ENCODE assay signal across 9 cellular contexts in the genomic region with DNA sequence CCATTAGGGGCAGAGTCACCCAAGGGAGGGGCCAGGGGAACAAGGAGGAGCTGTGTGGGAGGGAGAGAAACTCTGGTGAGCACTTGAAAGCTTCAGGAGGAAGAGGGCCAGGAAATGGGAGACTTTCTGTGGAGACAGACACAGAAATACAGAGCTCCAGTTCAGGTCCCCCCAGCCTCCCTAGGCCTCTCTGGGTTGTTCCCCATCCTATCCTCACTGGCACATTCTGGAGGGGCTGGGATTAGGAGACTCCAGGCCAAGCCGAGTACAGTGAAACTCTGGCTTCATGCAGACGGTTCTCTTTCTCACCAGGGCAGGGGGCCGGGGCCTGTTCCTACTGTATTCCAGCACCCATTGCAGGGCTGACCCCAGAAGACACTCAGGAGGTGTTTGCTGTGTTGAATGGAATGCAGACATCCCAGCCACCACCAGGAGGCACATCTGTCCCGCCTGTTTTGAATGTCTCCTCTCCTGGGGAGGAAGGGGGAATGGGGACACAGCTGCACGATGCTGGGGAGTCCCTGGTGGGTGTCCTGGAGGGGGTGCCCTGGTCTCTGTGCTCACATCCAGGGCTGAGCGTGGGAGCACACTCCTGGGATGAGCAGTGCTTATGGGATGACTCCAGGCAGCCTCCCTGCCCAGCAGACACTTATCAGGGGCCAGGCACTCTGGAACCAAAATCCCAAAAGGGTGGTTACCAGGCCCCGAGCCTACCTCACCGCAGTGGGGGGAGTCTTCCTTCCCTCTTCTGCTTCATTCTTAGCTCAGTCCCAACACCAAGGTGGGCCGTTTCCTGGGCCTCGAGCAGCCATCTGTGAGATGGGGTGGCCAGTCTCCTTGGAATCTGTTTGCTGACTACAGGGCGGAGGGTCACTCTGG. TPM values are rescaled to one million over a fixed set of nuclear protein-coding genes. Genes with fewer than 3 reads are reported as not detected.
DNase-seq lines count a peak whose midpoint lies in the region; ATAC-seq, FAIRE-seq and TF ChIP-seq lines count a peak whose summit lies in the region.
"Had no signal": no experiment of that assay in that cellular context is flagged by ENCODE, and none has a peak within 500 bp of the region (broad histone marks: within the 10 kb centered on the region; RNA-seq: fewer than 3 reads in every experiment).

No MANE protein-coding gene starts in this region.

- intact Hi-C loops in HCT116 (cut with micrococcal nuclease), result loop anchor here (1.0 to 5.0 kb wide), 3 partner anchors 191 to 489 kb away; no protein-coding TSS in a partner anchor

- FAIRE-seq in GM19239 (lab: Jason Lieb, UNC), result no peak
- FAIRE-seq: colon had no signal

- RAD21 ChIA-PET in HCT116 (lab: Charles Lee; ENCODE audit: low non-redundant PET in 1 of 2, low total read pairs in 2 of 2, uncharacterized antibody in 2 of 2, unreplicated experiment in 2 of 2), result interaction anchor here in 1 of 2 experiments (2.1 to 2.4 kb wide), 2 partner anchors 480 to 489 kb away, joined by 5 to 6 read pairs; no protein-coding TSS in a partner anchor

- H3K4me1 ChIP-seq in HCT116 (ENCODE audit: control insufficient read depth in 1 of 2, insufficient read depth in 2 of 2, low read length in 2 of 2), result peaks cover 0 to 23% of the 10 kb centered on the region in 2 experiments; a peak in 1 of 4 replicates

- no peaks in the 10 kb centered on the region for H3K79me2 ChIP-seq in HCT116 (ENCODE audit: insufficient read depth, low read length)

- H3K9me2 ChIP-seq in HCT116 (ENCODE audit: insufficient read depth), result no peaks in the 10 kb centered on the region

- H2AFZ ChIP-seq in HCT116 (ENCODE audit: low read depth, low read length, poor library complexity, severe bottlenecking), result peak overlapping the region; percentile 38

- BruUV-seq in HCT116 (replicated peaks; lab: Mats Ljungman, UMichigan), result no TSS peak

- peak; percentile 91 for TF ChIP-seq RAD21 in HCT116 (IDR thresholded peaks at IDR 0.05; ENCODE audit: low read depth)

- CTCF ChIA-PET in HCT116 (lab: Charles Lee), result interaction anchor here (0.6 to 2.5 kb wide), 10 partner anchors 11 to 590 kb away, joined by 3 to 10 read pairs (median 6); no protein-coding TSS in a partner anchor

- TF ChIP-seq POLR2A in HCT116 (IDR thresholded peaks at IDR 0.05; ENCODE audit: borderline replicate concordance, extremely low read depth, insufficient read depth, insufficient read length), result no peak

- ATAC-seq in HCT116, result peak; percentile 79

- POLR2A ChIA-PET in HCT116 (lab: Charles Lee), result interaction anchor here (1.7 kb wide), 1 partner anchor 480 kb away, joined by 5 read pairs; no protein-coding TSS in a partner anchor

- no peaks in the 10 kb centered on the region for H3K36me3 ChIP-seq in HCT116 (ENCODE audit: control insufficient read depth in 1 of 2, insufficient read depth in 2 of 2, low read length in 2 of 2)

- H3K4me2 ChIP-seq in HCT116 (ENCODE audit: low read length), result 0 out of 2 replicates have a peak overlapping the region, but pooled peaks have one; percentile 2

- no peaks in the 10 kb centered on the region for H3K9me3 ChIP-seq in HCT116 (ENCODE audit: control insufficient read depth in 1 of 2, insufficient read depth in 1 of 2, low read depth in 1 of 2, low read length in 2 of 2)

- in situ Hi-C loops in astrocyte of the cerebellum (cut with HindIII; ENCODE audit: low sequenced_read_pairs), result no loop called here

- no peak overlapping the region for H3K27ac ChIP-seq in HCT116 (ENCODE audit: low read depth, low read length)

- TF ChIP-seq CTCF in AG10803 (conservative IDR thresholded peaks at IDR 0.05; ENCODE audit: low read length) (peak; percentile 77), HCT116 (IDR thresholded peaks at IDR 0.05 in 2 of 3, conservative IDR thresholded peaks at IDR 0.05 in 1 of 3; ENCODE audit: borderline replicate concordance in 1 of 3, insufficient read depth in 1 of 3, low read depth in 2 of 3, low read length in 2 of 3) (peak; percentile 84 to 93 (median 85)), astrocyte of the cerebellum (IDR thresholded peaks at IDR 0.05; ENCODE audit: low read depth, low read length, missing control alignments) (peak; percentile 75)

- H3K9ac ChIP-seq in HCT116 (ENCODE audit: low read length), result no peak overlapping the region

- no peak overlapping the region for H3K4me3 ChIP-seq in AG10803 (ENCODE audit: low read length)
- no peak overlapping the region for H3K4me3 ChIP-seq in HCT116 (replicated peaks in 1 of 2; ENCODE audit: low read depth in 1 of 2, low read length in 2 of 2)
- H3K4me3 ChIP-seq in astrocyte of the cerebellum (ENCODE audit: low read depth, low read length), result no peak overlapping the region

- no peaks in the 10 kb centered on the region for H4K20me1 ChIP-seq in HCT116 (ENCODE audit: insufficient read depth)

- H3K27me3 ChIP-seq in HCT116 (ENCODE audit: insufficient read depth, low read length), result no peaks in the 10 kb centered on the region

- peak; percentile 25 for DNase-seq in AG10803 (ENCODE audit: low read depth)
- DNase-seq in HCT116 (ENCODE audit: low read depth, low spot score), result peak; percentile 24
- no peak for DNase-seq in astrocyte of the cerebellum (ENCODE audit: low read depth)
- peak; percentile 79 for DNase-seq in islet precursor cell
- DNase-seq in NCI-H1436 (lab: John Stamatoyannopoulos, UW), result no peak
- no peak for DNase-seq in activated CD4-positive, CD25-positive, alpha-beta regulatory T cell (lab: John Stamatoyannopoulos, UW)
- DNase-seq in activated CD8-positive, alpha-beta memory T cell treated with anti-CD3 and anti-CD28 coated beads, Interleukin-2, amount 50 U/mL, for 4 hours, result no peak
- DNase-seq in GM19239 (ENCODE audit: insufficient read length, low spot score), result no peak

TF ChIP-seq in HCT116, 20 proteins besides CTCF, POLR2A, EP300 and RAD21:
- TF ChIP-seq, protein P1, sequence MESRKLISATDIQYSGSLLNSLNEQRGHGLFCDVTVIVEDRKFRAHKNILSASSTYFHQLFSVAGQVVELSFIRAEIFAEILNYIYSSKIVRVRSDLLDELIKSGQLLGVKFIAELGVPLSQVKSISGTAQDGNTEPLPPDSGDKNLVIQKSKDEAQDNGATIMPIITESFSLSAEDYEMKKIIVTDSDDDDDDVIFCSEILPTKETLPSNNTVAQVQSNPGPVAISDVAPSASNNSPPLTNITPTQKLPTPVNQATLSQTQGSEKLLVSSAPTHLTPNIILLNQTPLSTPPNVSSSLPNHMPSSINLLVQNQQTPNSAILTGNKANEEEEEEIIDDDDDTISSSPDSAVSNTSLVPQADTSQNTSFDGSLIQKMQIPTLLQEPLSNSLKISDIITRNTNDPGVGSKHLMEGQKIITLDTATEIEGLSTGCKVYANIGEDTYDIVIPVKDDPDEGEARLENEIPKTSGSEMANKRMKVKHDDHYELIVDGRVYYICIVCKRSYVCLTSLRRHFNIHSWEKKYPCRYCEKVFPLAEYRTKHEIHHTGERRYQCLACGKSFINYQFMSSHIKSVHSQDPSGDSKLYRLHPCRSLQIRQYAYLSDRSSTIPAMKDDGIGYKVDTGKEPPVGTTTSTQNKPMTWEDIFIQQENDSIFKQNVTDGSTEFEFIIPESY (IDR thresholded peaks at IDR 0.05; ENCODE audit: extremely low read depth, insufficient replicate concordance, low read length), result no peak
- TF ChIP-seq ELF1 (IDR thresholded peaks at IDR 0.05; ENCODE audit: borderline replicate concordance, low read depth), result no peak
- TF ChIP-seq CEBPB (IDR thresholded peaks at IDR 0.05; ENCODE audit: low read depth), result no peak
- no peak for TF ChIP-seq SP1 (IDR thresholded peaks at IDR 0.05; ENCODE audit: low read depth)
- TF ChIP-seq, protein P2, sequence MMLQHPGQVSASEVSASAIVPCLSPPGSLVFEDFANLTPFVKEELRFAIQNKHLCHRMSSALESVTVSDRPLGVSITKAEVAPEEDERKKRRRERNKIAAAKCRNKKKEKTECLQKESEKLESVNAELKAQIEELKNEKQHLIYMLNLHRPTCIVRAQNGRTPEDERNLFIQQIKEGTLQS (IDR thresholded peaks at IDR 0.05), result no peak
- no peak for TF ChIP-seq JUND (IDR thresholded peaks at IDR 0.05)
- TF ChIP-seq POLR2AphosphoS5 (IDR thresholded peaks at IDR 0.05; ENCODE audit: low read depth, low read length), result no peak
- no peak for TF ChIP-seq TCF7L2 (IDR thresholded peaks at IDR 0.05; ENCODE audit: borderline replicate concordance, extremely low read depth, insufficient read depth, insufficient read length)
- TF ChIP-seq SRF (IDR thresholded peaks at IDR 0.05; ENCODE audit: low read depth), result no peak
- no peak for TF ChIP-seq EZH2 (IDR thresholded peaks at IDR 0.05)
- no peak for TF ChIP-seq EZH2phosphoT487 (IDR thresholded peaks at IDR 0.05; ENCODE audit: borderline replicate concordance)
- no peak for TF ChIP-seq FOSL1 (IDR thresholded peaks at IDR 0.05; ENCODE audit: low read depth)

RNA-seq across cellular contexts. Expression of a gene that starts 5.5 kb away (rescaled TPM):
- not detected for total RNA-seq in HCT116 (2021; ENCODE audit: unreplicated experiment)
- not detected in 2 replicates for polyA plus RNA-seq in HCT116 (2012)

RNA-seq across cellular contexts. Expression of a gene that starts 15.2 kb away (rescaled TPM):
- not detected for total RNA-seq in HCT116 (2021; ENCODE audit: unreplicated experiment)
- polyA plus RNA-seq in HCT116 (2012), result not detected in 2 replicates

RNA-seq across cellular contexts. Expression of a gene that starts 23.7 kb away (rescaled TPM):
- not detected for total RNA-seq in HCT116 (2021; ENCODE audit: unreplicated experiment)
- polyA plus RNA-seq in HCT116 (2012), result not detected in 2 replicates

RNA-seq across cellular contexts. Expression of a gene that starts 43.2 kb away (rescaled TPM):
- total RNA-seq in HCT116 (2021; ENCODE audit: unreplicated experiment), result not detected
- not detected in 2 replicates for polyA plus RNA-seq in HCT116 (2012)

Comparison
In these comparisons a context has a peak if more than half of its experiments do, and no peak if none do; other contexts are left out.
1. DNase-seq: peak in AG10803 (single experiment), HCT116 (single experiment) and islet precursor cell (single experiment); none in astrocyte of the cerebellum (single experiment), NCI-H1436 (single experiment), activated CD4-positive, CD25-positive, alpha-beta regulatory T cell (0 of 4), activated CD8-positive, alpha-beta memory T cell treated with anti-CD3 and anti-CD28 coated beads, Interleukin-2, amount 50 U/mL, for 4 hours (single experiment) and GM19239 (single experiment).
2. Peak in every context shown above with its lines, with median percentiles within 50 percentile points of each other: CTCF ChIP-seq.